In the genomic region with DNA sequence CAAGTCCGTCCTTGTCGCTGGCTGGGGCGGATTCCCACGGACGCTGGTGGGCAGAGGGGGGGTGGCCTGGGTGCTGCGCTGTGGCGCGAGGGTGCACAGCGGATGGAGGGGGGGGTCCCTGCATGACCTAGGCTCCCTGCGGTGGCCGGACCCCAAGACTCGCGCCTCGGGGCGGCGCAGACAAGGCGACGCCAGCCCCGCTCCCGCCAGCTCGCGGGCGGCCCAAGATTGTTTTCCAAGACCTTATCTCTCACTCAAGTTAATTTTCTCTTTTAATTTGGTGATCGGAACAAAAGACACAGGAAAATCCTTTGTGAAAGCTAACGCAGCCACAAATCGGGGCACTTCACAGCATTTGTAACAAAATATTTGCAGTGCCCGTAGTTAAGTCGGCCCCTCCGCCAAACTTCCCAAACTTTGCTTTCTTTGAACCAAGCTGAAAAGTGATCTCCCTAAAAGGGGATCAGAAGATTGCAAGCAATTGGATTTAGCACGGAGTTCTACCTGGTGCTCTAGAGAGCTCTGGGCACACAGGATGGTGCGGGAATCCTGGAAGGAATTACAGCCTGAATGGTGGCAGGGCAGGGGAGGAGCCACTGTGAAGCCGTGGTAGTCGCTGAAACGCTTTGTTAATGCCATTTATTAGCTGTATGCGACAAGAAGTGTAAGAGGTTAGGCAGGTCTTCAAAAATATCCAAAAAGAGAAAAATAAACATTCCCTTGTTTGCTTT, we compare ENCODE assay signal across 8 cellular contexts. TPM values are rescaled to one million over a fixed set of nuclear protein-coding genes. Genes with fewer than 3 reads are reported as not detected.
A peak's percentile ranks its signal among the peaks of the same experiment; 100 is the strongest.
DNase-seq lines count a peak whose midpoint lies in the region; ATAC-seq, FAIRE-seq and TF ChIP-seq lines count a peak whose summit lies in the region.

No MANE protein-coding gene starts in this region.

- no peak overlapping the region for H2AFZ ChIP-seq in keratinocyte (ENCODE audit: control insufficient read depth, low read length)

- FAIRE-seq in keratinocyte (lab: Jason Lieb, UNC) = no peak

- dilution Hi-C loops in keratinocyte (cut with MboI; ENCODE audit: extremely low pct_ligation_motif_present, low sequenced_read_pairs) = no loop called here

- H3K4me3 Mint-ChIP-seq in stimulated activated naive B cell treated with anti-CD40 and anti-IgM and Interleukin-4, amounts not matched to agents 10 μg/mL and 1 μg/mL and 100 μg/mL, for 72 hours = peak overlapping the region; percentile 10 to 84

- H4K20me1 ChIP-seq in keratinocyte (ENCODE audit: control insufficient read depth, extremely low read depth, insufficient read depth, low read length) = no peaks in the 10 kb centered on the region

- H3K27me3 Mint-ChIP-seq in stimulated activated naive B cell treated with anti-CD40 and anti-IgM and Interleukin-4, amounts not matched to agents 10 μg/mL and 1 μg/mL and 100 μg/mL, for 72 hours = peaks cover 62 to 76% of the 10 kb centered on the region in 2 donors

- no peak for ATAC-seq in stimulated activated naive B cell treated with anti-CD40 and anti-IgM and Interleukin-4, amounts not matched to agents 10 μg/mL and 1 μg/mL and 100 μg/mL, for 72 hours (replicated peaks)
- ATAC-seq in HG02840 (IDR thresholded peaks at IDR 0.05; ENCODE audit: low FRiP score, unreplicated experiment) (no peak), omental fat pad (ENCODE audit: low FRiP score) (no peak)

- H3K4me3 ChIP-seq in keratinocyte (ENCODE audit: control insufficient read depth in 2 of 3, extremely low read depth in 1 of 3, insufficient read depth in 2 of 3, low read depth in 1 of 3, low read length in 3 of 3) = peak overlapping the region in 1 of 3 experiments; percentile 36

- H3K9me3 Mint-ChIP-seq in stimulated activated naive B cell treated with anti-CD40 and anti-IgM and Interleukin-4, amounts not matched to agents 10 μg/mL and 1 μg/mL and 100 μg/mL, for 72 hours = peaks cover 14 to 15% of the 10 kb centered on the region in 2 donors

- no peaks in the 10 kb centered on the region for H3K9me1 ChIP-seq in keratinocyte (ENCODE audit: control insufficient read depth, extremely low read depth, insufficient read depth, low read length)

- no peak overlapping the region for H3K9ac ChIP-seq in keratinocyte (ENCODE audit: control insufficient read depth, extremely low read depth, insufficient read depth, low read length)

- peaks cover 22% of the 10 kb centered on the region for H3K4me1 ChIP-seq in keratinocyte (ENCODE audit: control insufficient read depth, extremely low read depth, insufficient read depth, low read length)

- TF ChIP-seq CTCF in keratinocyte (optimal IDR thresholded peaks at IDR 0.05 in 1 of 3, IDR thresholded peaks at IDR 0.05 in 1 of 3, conservative IDR thresholded peaks at IDR 0.05 in 1 of 3; ENCODE audit: extremely low read depth in 1 of 3, insufficient read depth in 2 of 3, low read length in 3 of 3) = no peak
- no peak for TF ChIP-seq CTCF in omental fat pad (IDR thresholded peaks at IDR 0.05)

- H3K36me3 ChIP-seq in keratinocyte (ENCODE audit: control insufficient read depth in 2 of 2, extremely low read depth in 1 of 2, insufficient read depth in 2 of 2, low read length in 2 of 2) = no peaks in the 10 kb centered on the region

- peaks cover 44% of the 10 kb centered on the region for H3K27me3 ChIP-seq in keratinocyte (ENCODE audit: control insufficient read depth, extremely low read depth, insufficient read depth, low read length)

- peaks cover 9 to 17% of the 10 kb centered on the region in 2 donors for H3K36me3 Mint-ChIP-seq in stimulated activated naive B cell treated with anti-CD40 and anti-IgM and Interleukin-4, amounts not matched to agents 10 μg/mL and 1 μg/mL and 100 μg/mL, for 72 hours

- peaks cover 21 to 47% of the 10 kb centered on the region in 2 donors for H3K4me1 Mint-ChIP-seq in stimulated activated naive B cell treated with anti-CD40 and anti-IgM and Interleukin-4, amounts not matched to agents 10 μg/mL and 1 μg/mL and 100 μg/mL, for 72 hours

- DNase-seq in activated effector memory CD4-positive, alpha-beta T cell treated with anti-CD3 and anti-CD28 coated beads, Interleukin-2, amount 50 U/mL, for 16 hours = peak; percentile 42
- no peak for DNase-seq in activated effector memory CD4-positive, alpha-beta T cell treated with Interleukin-2 at 50 U/mL for 16 hours
- DNase-seq in keratinocyte (ENCODE audit: low read depth, low spot score) (no peak), NCI-H2107 (lab: John Stamatoyannopoulos, UW) (no peak), omental fat pad (ENCODE audit: low spot score) (no peak)
- DNase-seq in stimulated activated naive B cell treated with anti-CD40 and anti-IgM and Interleukin-4, amounts not matched to agents 10 μg/mL and 1 μg/mL and 100 μg/mL, for 72 hours = no peak

- peak overlapping the region; percentile 47 for H3K27ac Mint-ChIP-seq in stimulated activated naive B cell treated with anti-CD40 and anti-IgM and Interleukin-4, amounts not matched to agents 10 μg/mL and 1 μg/mL and 100 μg/mL, for 72 hours

- H3K9me3 ChIP-seq in keratinocyte (ENCODE audit: control insufficient read depth, low read depth, low read length) = peaks cover 3% of the 10 kb centered on the region

- H3K27ac ChIP-seq in angular gyrus (ENCODE audit: low read depth, low read length) (peak overlapping the region; percentile 87), keratinocyte (ENCODE audit: control insufficient read depth, insufficient read depth, low read length) (no peak overlapping the region)

- H3K79me2 ChIP-seq in keratinocyte (ENCODE audit: control insufficient read depth, insufficient read depth, low read length) = no peaks in the 10 kb centered on the region

- peak overlapping the region; percentile 56 for H3K4me2 ChIP-seq in keratinocyte (ENCODE audit: control insufficient read depth, extremely low read depth, insufficient read depth, low read depth, low read length)

RNA-seq across cellular contexts. Expression of a gene that starts 4.8 kb away (rescaled TPM):
- polyA plus RNA-seq in keratinocyte = 3.5 to 14.3 TPM (median 6.3 TPM) in 3 replicates
- 7.7 TPM for polyA plus RNA-seq in keratinocyte (2011; ENCODE audit: low read depth)
- polyA plus RNA-seq in keratinocyte (2011; cell fraction: cytosol; rRNA removed) = 2.1 and 2.2 TPM in 2 replicates
- 6.5 and 7.4 TPM in 2 replicates for polyA plus RNA-seq in keratinocyte (2011; cell fraction: nucleus; rRNA removed)
- 2.1 and 10.7 TPM in 2 replicates for polyA plus RNA-seq in keratinocyte (2012; ENCODE audit: low replicate concordance)
- 1.5 to 4.2 TPM (median 3.8 TPM) in 3 replicates for polyA minus RNA-seq in keratinocyte
- 3.6 TPM for polyA minus RNA-seq in keratinocyte (2011; cell fraction: cytosol; rRNA and poly(A)+ RNA removed)
- polyA minus RNA-seq in keratinocyte (2011; cell fraction: nucleus; rRNA and poly(A)+ RNA removed) = 2.7 and 4.0 TPM in 2 replicates
- total RNA-seq in omental fat pad = 100 to 1,000 TPM; 165 to 949 (median 312) TPM
